8 cellular contexts compared by ENCODE assay signal in the genomic region with DNA sequence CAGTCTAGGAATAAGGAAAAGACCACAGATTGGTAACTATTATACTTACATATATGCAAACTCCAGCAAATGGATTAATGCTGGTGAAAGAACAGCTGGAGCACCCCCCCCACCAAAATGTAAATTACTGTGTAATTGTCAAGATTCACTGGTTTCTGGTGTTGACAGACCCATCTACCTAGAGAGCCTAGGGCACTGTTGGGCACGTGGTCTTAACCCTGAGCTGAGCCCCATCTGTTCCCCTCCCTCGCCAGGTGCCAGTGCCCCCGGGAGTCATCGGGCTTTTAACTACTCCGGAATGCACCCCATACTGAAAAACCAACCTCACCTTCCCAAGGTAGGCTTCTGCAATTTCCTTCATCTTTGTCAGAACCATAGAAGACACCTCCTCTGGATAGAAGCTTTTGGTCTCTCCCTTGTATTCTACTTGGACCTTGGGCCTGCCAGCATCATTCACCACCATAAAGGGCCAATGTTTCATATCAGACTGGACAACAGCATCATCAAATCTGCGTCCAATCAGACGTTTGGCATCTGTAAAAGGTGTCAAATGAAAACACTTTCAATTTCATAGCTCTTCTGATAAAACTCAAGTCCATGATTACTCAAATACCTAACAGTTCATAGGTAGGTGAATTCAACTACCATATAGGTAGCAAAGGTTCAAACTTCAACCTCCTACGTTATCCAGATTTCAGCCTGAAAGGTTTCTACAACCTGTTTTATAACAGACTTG. TPM values are rescaled to one million over a fixed set of nuclear protein-coding genes. Genes with fewer than 3 reads are reported as not detected.
A peak's percentile ranks its signal among the peaks of the same experiment; 100 is the strongest.
DNase-seq lines count a peak whose midpoint lies in the region; ATAC-seq lines count a peak whose summit lies in the region.

No MANE protein-coding gene starts in this region.

- H3K4me3 ChIP-seq in iPS DF 6.9 (ENCODE audit: low read length) = peak overlapping the region; percentile 97; the same call in 1 of the 2 replicates

- no CpG with 5 or more reads among the region's 8 CpGs for WGBS in iPS DF 6.9 (ENCODE audit: insufficient coverage, insufficient read length)

- H3K4me1 Mint-ChIP-seq in activated naive CD4-positive, alpha-beta T cell treated with anti-CD3 and anti-CD28 coated beads, Interleukin-2, amount 10 ng/mL, durations not matched to agents 7 days and 5 days = peaks cover 56% of the 10 kb centered on the region
- peaks cover 57% of the 10 kb centered on the region for H3K4me1 Mint-ChIP-seq in activated CD8-positive, alpha-beta memory T cell treated with anti-CD3 and anti-CD28 coated beads, Interleukin-2, amount 10 ng/mL, durations not matched to agents 7 days and 5 days
- H3K4me1 Mint-ChIP-seq in stimulated activated effector memory CD8-positive, alpha-beta T cell treated with anti-CD3 and anti-CD28 coated beads, Interleukin-12 subunit alpha, Interleukin-12 subunit beta, amount 100 ng/mL, for 72 hours = peaks cover 64% of the 10 kb centered on the region

- H3K27ac ChIP-seq in iPS DF 6.9 (ENCODE audit: low read length) = no peak overlapping the region

- peaks cover 72% of the 10 kb centered on the region for H3K36me3 Mint-ChIP-seq in activated naive CD4-positive, alpha-beta T cell treated with anti-CD3 and anti-CD28 coated beads, Interleukin-2, amount 10 ng/mL, durations not matched to agents 7 days and 5 days
- peaks cover 70% of the 10 kb centered on the region for H3K36me3 Mint-ChIP-seq in activated CD8-positive, alpha-beta memory T cell treated with anti-CD3 and anti-CD28 coated beads, Interleukin-2, amount 10 ng/mL, durations not matched to agents 7 days and 5 days
- H3K36me3 Mint-ChIP-seq in stimulated activated effector memory CD8-positive, alpha-beta T cell treated with anti-CD3 and anti-CD28 coated beads, Interleukin-12 subunit alpha, Interleukin-12 subunit beta, amount 100 ng/mL, for 72 hours = peaks cover 91% of the 10 kb centered on the region

- peak overlapping the region; percentile 99 for H3K4me3 Mint-ChIP-seq in activated naive CD4-positive, alpha-beta T cell treated with anti-CD3 and anti-CD28 coated beads, Interleukin-2, amount 10 ng/mL, durations not matched to agents 7 days and 5 days
- H3K4me3 Mint-ChIP-seq in activated CD8-positive, alpha-beta memory T cell treated with anti-CD3 and anti-CD28 coated beads, Interleukin-2, amount 10 ng/mL, durations not matched to agents 7 days and 5 days = peak overlapping the region; percentile 99
- peak overlapping the region; percentile 98 for H3K4me3 Mint-ChIP-seq in stimulated activated effector memory CD8-positive, alpha-beta T cell treated with anti-CD3 and anti-CD28 coated beads, Interleukin-12 subunit alpha, Interleukin-12 subunit beta, amount 100 ng/mL, for 72 hours

- CTCF ChIA-PET in activated naive CD4-positive, alpha-beta T cell treated with anti-CD3 and anti-CD28 coated beads, Interleukin-2, amount 10 ng/mL, durations not matched to agents 7 days and 5 days (lab: Charles Lee) = interaction anchor here (0.9 to 2.3 kb wide), 4 partner anchors 42 to 206 kb away, joined by 3 to 19 read pairs (median 4); no protein-coding TSS in a partner anchor
- CTCF ChIA-PET in activated CD8-positive, alpha-beta memory T cell treated with anti-CD3 and anti-CD28 coated beads, Interleukin-2, amount 10 ng/mL, durations not matched to agents 7 days and 5 days (lab: Charles Lee) = interaction anchor here (0.7 to 1.2 kb wide), 8 partner anchors 10 to 222 kb away, joined by 3 to 5 read pairs (median 3); a partner anchor contains a TSS

- H3K27me3 ChIP-seq in iPS DF 6.9 (ENCODE audit: control insufficient read depth, insufficient read depth, low read length) = no peaks in the 10 kb centered on the region

- peak; percentile 37 for DNase-seq in activated naive CD4-positive, alpha-beta T cell treated with anti-CD3 and anti-CD28 coated beads, Interleukin-2, amount 10 ng/mL, durations not matched to agents 7 days and 5 days
- DNase-seq in activated naive CD4-positive, alpha-beta T cell (lab: John Stamatoyannopoulos, UW) = no peak
- peak; percentile 59 for DNase-seq in activated CD8-positive, alpha-beta memory T cell treated with anti-CD3 and anti-CD28 coated beads, Interleukin-2, amount 10 ng/mL, durations not matched to agents 7 days and 5 days
- DNase-seq in iPS DF 6.9 (ENCODE audit: low read depth, low spot score) = no peak
- DNase-seq in stimulated activated effector memory CD8-positive, alpha-beta T cell treated with anti-CD3 and anti-CD28 coated beads, Interleukin-12 subunit alpha, Interleukin-12 subunit beta, amount 100 ng/mL, for 72 hours (ENCODE audit: low spot score in 2 of 2) = no peak
- DNase-seq in NCI-H1930 (lab: John Stamatoyannopoulos, UW) = no peak
- DNase-seq in SW 1271 (lab: John Stamatoyannopoulos, UW) = no peak

- no peaks in the 10 kb centered on the region for H3K9me3 Mint-ChIP-seq in activated naive CD4-positive, alpha-beta T cell treated with anti-CD3 and anti-CD28 coated beads, Interleukin-2, amount 10 ng/mL, durations not matched to agents 7 days and 5 days
- no peaks in the 10 kb centered on the region for H3K9me3 Mint-ChIP-seq in activated CD8-positive, alpha-beta memory T cell treated with anti-CD3 and anti-CD28 coated beads, Interleukin-2, amount 10 ng/mL, durations not matched to agents 7 days and 5 days (ENCODE audit: low read depth)
- H3K9me3 Mint-ChIP-seq in stimulated activated effector memory CD8-positive, alpha-beta T cell treated with anti-CD3 and anti-CD28 coated beads, Interleukin-12 subunit alpha, Interleukin-12 subunit beta, amount 100 ng/mL, for 72 hours = no peaks in the 10 kb centered on the region

- H3K36me3 ChIP-seq in iPS DF 6.9 (ENCODE audit: control insufficient read depth, insufficient read depth, low read length) = peaks cover 39% of the 10 kb centered on the region; the same call in 1 of the 2 replicates

- H3K27me3 Mint-ChIP-seq in activated naive CD4-positive, alpha-beta T cell treated with anti-CD3 and anti-CD28 coated beads, Interleukin-2, amount 10 ng/mL, durations not matched to agents 7 days and 5 days = peaks cover 7% of the 10 kb centered on the region
- no peaks in the 10 kb centered on the region for H3K27me3 Mint-ChIP-seq in activated CD8-positive, alpha-beta memory T cell treated with anti-CD3 and anti-CD28 coated beads, Interleukin-2, amount 10 ng/mL, durations not matched to agents 7 days and 5 days

- no peaks in the 10 kb centered on the region for H3K4me1 ChIP-seq in iPS DF 6.9 (ENCODE audit: control insufficient read depth, insufficient read depth, low read length)

- ATAC-seq in activated CD8-positive, alpha-beta memory T cell treated with anti-CD3 and anti-CD28 coated beads, Interleukin-2, amount 10 ng/mL, durations not matched to agents 7 days and 5 days = no peak
- no peak for ATAC-seq in stimulated activated effector memory CD8-positive, alpha-beta T cell treated with anti-CD3 and anti-CD28 coated beads, Interleukin-12 subunit alpha, Interleukin-12 subunit beta, amount 100 ng/mL, for 72 hours
- ATAC-seq in GM18498 (IDR thresholded peaks at IDR 0.05; ENCODE audit: unreplicated experiment) = no peak

- no peaks in the 10 kb centered on the region for H3K9me3 ChIP-seq in iPS DF 6.9 (ENCODE audit: control insufficient read depth, insufficient read depth, low read length)

- peak overlapping the region; percentile 99 for H3K27ac Mint-ChIP-seq in activated naive CD4-positive, alpha-beta T cell treated with anti-CD3 and anti-CD28 coated beads, Interleukin-2, amount 10 ng/mL, durations not matched to agents 7 days and 5 days
- peak overlapping the region; percentile 100 for H3K27ac Mint-ChIP-seq in activated CD8-positive, alpha-beta memory T cell treated with anti-CD3 and anti-CD28 coated beads, Interleukin-2, amount 10 ng/mL, durations not matched to agents 7 days and 5 days
- peak overlapping the region; percentile 100 for H3K27ac Mint-ChIP-seq in stimulated activated effector memory CD8-positive, alpha-beta T cell treated with anti-CD3 and anti-CD28 coated beads, Interleukin-12 subunit alpha, Interleukin-12 subunit beta, amount 100 ng/mL, for 72 hours

RNA-seq across cellular contexts. Expression of a gene that starts 1.5 kb away (rescaled TPM):
- 1,000 to 10,000 TPM; 1,728 to 2,522 TPM for total RNA-seq in activated CD8-positive, alpha-beta memory T cell treated with anti-CD3 and anti-CD28 coated beads, Interleukin-2, amount 10 ng/mL, durations not matched to agents 7 days and 5 days

Comparison
In these comparisons a context has a peak if more than half of its experiments do, and no peak if none do; other contexts are left out.
1. DNase-seq: peak in activated naive CD4-positive, alpha-beta T cell treated with anti-CD3 and anti-CD28 coated beads, Interleukin-2, amount 10 ng/mL, durations not matched to agents 7 days and 5 days (single experiment) and activated CD8-positive, alpha-beta memory T cell treated with anti-CD3 and anti-CD28 coated beads, Interleukin-2, amount 10 ng/mL, durations not matched to agents 7 days and 5 days (single experiment); none in activated naive CD4-positive, alpha-beta T cell (0 of 4), iPS DF 6.9 (single experiment), stimulated activated effector memory CD8-positive, alpha-beta T cell treated with anti-CD3 and anti-CD28 coated beads, Interleukin-12 subunit alpha, Interleukin-12 subunit beta, amount 100 ng/mL, for 72 hours (0 of 2), NCI-H1930 (0 of 2) and SW 1271 (0 of 2).
2. Peak in every context shown above with its lines, with median percentiles within 50 percentile points of each other: H3K27ac Mint-ChIP-seq and H3K4me3 Mint-ChIP-seq.